ENCODE assay signal across 13 cellular contexts in genomic region chr5:80864706-80865435, GRCh38.
DNase-seq lines count a peak whose midpoint lies in the region; ATAC-seq and TF ChIP-seq lines count a peak whose summit lies in the region.
"Had no signal": no experiment of that assay in that cellular context is flagged by ENCODE, and none has a peak within 500 bp of the region (broad histone marks: within the 10 kb centered on the region; RNA-seq: fewer than 3 reads in every experiment).

No MANE protein-coding gene starts in this region.

- intact Hi-C loops in left ventricle myocardium inferior (cut with micrococcal nuclease): no loop called here
- intact Hi-C loops in Calu3 (cut with micrococcal nuclease; ENCODE audit: unreplicated experiment): no loop called here

- peaks cover 13% of the 10 kb centered on the region; the same call in 1 of the 2 replicates for H3K36me3 ChIP-seq in SJCRH30
- peaks cover 20% of the 10 kb centered on the region for H3K36me3 ChIP-seq in left ventricle myocardium inferior

- ATAC-seq in GM18505 (IDR thresholded peaks at IDR 0.05; ENCODE audit: unreplicated experiment): peak; percentile 65
- peak; percentile 63 for ATAC-seq in GM19043 (IDR thresholded peaks at IDR 0.05; ENCODE audit: low read depth, unreplicated experiment)
- peak; percentile 76 for ATAC-seq in HG02885 (IDR thresholded peaks at IDR 0.05; ENCODE audit: poor library complexity, unreplicated experiment)
- ATAC-seq in GM19397 (IDR thresholded peaks at IDR 0.05; ENCODE audit: unreplicated experiment): no peak

- peaks cover 27% of the 10 kb centered on the region for H3K4me1 Mint-ChIP-seq in activated naive CD8-positive, alpha-beta T cell (ENCODE audit: low read depth)
- peaks cover 34% of the 10 kb centered on the region for H3K4me1 Mint-ChIP-seq in Calu3 (ENCODE audit: low read depth, unreplicated experiment)

- H3K4me3 Mint-ChIP-seq in activated naive CD8-positive, alpha-beta T cell: no peak overlapping the region
- H3K4me3 Mint-ChIP-seq in Calu3 (ENCODE audit: low read depth, unreplicated experiment): no peak overlapping the region

- TF ChIP-seq POLR2A in GM18505 (IDR thresholded peaks at IDR 0.05; ENCODE audit: borderline replicate concordance, extremely low read depth, insufficient read depth, insufficient read length): no peak

- BruUV-seq in Calu3 (replicated peaks; lab: Mats Ljungman, UMichigan): no TSS peak

- TF ChIP-seq CTCF in left ventricle myocardium inferior (IDR thresholded peaks at IDR 0.05; ENCODE audit: borderline replicate concordance) (no peak), Calu3 (IDR thresholded peaks at IDR 0.05; ENCODE audit: unreplicated experiment) (no peak)

- no peaks in the 10 kb centered on the region for H3K9me3 Mint-ChIP-seq in activated naive CD8-positive, alpha-beta T cell (ENCODE audit: low read depth)
- H3K9me3 Mint-ChIP-seq in Calu3 (ENCODE audit: low read depth, unreplicated experiment): no peaks in the 10 kb centered on the region

- no peaks in the 10 kb centered on the region for H3K27me3 Mint-ChIP-seq in activated naive CD8-positive, alpha-beta T cell
- no peaks in the 10 kb centered on the region for H3K27me3 Mint-ChIP-seq in Calu3 (ENCODE audit: unreplicated experiment)

- DNase-seq in SJCRH30 (no peak), left ventricle myocardium inferior (no peak), Calu3 (no peak)
- DNase-seq: activated effector memory CD4-positive, alpha-beta T cell treated with anti-CD3 and anti-CD28 coated beads, Interleukin-2, amount 50 U/mL, for 16 hours; NCI-H510A; Right ventricle myocardium superior; testis had no signal

- CTCF ChIA-PET in Calu3 (lab: Charles Lee): interaction anchor here (1.1 kb wide), 1 partner anchor 44 kb away, joined by 3 read pairs; no protein-coding TSS in a partner anchor

- no peaks in the 10 kb centered on the region for H3K27me3 ChIP-seq in SJCRH30
- no peaks in the 10 kb centered on the region for H3K27me3 ChIP-seq in left ventricle myocardium inferior (ENCODE audit: low read depth)
- H3K27me3 ChIP-seq: esophagus muscularis mucosa, testis had no signal

- peaks cover 31% of the 10 kb centered on the region for H3K36me3 Mint-ChIP-seq in activated naive CD8-positive, alpha-beta T cell
- no peaks in the 10 kb centered on the region for H3K36me3 Mint-ChIP-seq in Calu3 (ENCODE audit: insufficient read depth, unreplicated experiment)

- peak overlapping the region; percentile 8 for H3K27ac Mint-ChIP-seq in activated naive CD8-positive, alpha-beta T cell
- H3K27ac Mint-ChIP-seq in Calu3 (ENCODE audit: unreplicated experiment): no peak overlapping the region

- H3K4me3 ChIP-seq in SJCRH30: no peak overlapping the region
- H3K4me3 ChIP-seq in left ventricle myocardium inferior: no peak overlapping the region
- H3K4me3 ChIP-seq: esophagus muscularis mucosa, testis had no signal

- H3K9me3 ChIP-seq in SJCRH30 (replicated peaks) (no peaks in the 10 kb centered on the region), left ventricle myocardium inferior (replicated peaks) (no peaks in the 10 kb centered on the region)
- H3K9me3 ChIP-seq: esophagus muscularis mucosa, testis had no signal

- H3K4me1 ChIP-seq in SJCRH30 (no peaks in the 10 kb centered on the region), left ventricle myocardium inferior (no peaks in the 10 kb centered on the region)
- H3K4me1 ChIP-seq: esophagus muscularis mucosa, testis had no signal

- H3K27ac ChIP-seq in SJCRH30 (no peak overlapping the region), left ventricle myocardium inferior (replicated peaks) (no peak overlapping the region)
- H3K27ac ChIP-seq: esophagus muscularis mucosa, testis had no signal
